ENCODE assay signal across 15 cellular contexts in the genomic region with DNA sequence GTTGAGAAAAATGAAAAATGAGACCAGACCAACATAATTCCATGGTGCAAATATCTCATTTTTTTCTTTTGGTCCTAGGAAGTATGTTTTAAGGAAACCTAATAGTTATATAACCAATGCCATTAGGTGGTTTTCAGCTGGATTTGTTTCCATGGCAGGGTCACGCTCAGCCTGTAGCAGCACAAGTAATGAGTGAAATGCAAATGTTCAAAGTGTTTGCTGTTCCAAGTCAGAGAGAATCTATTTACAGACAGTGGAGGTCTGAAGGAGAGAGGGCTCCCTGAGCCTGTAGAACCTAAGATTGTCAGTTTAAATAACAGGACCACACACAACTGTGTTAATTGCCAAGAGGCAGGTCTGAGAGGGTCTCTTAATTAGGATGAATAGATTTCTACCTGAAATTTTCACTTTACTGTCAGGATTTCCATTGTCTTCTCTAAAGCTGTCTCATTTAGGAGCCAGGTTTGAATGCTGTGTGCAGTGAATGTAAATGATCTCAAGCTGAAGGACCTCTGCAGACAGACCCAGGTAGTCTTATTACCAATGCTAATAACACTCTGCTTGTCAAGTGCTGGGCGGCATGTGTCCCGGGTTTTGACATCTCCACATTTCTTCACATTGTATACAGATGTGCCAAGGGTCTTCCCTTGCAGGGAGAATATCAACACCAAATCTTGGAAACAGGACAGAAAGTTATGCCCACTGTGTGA.
"Had no signal": no experiment of that assay in that cellular context is flagged by ENCODE, and none has a peak within 500 bp of the region (broad histone marks: within the 10 kb centered on the region; RNA-seq: fewer than 3 reads in every experiment).

No MANE protein-coding gene starts in this region.

- H3K4me1 ChIP-seq: body of pancreas, colonic mucosa, transverse colon had no signal

- H3K9me3 Mint-ChIP-seq: activated naive CD8-positive, alpha-beta T cell treated with anti-CD3 and anti-CD28 coated beads for 36 hours; activated T-helper 1 cell treated with anti-CD3 and anti-CD28 coated beads, Interleukin-12 subunit alpha, Interleukin-12 subunit beta, Interleukin-2, Interleukin-4 antibody, amounts not matched to agents 30 ng/mL and 10 ng/mL and 1 ng/mL, durations not matched to agents 14 hours and 24 hours and 36 hours; stimulated activated naive B cell treated with anti-CD40 and anti-IgM and Interleukin-4, amounts not matched to agents 10 μg/mL and 1 μg/mL and 100 μg/mL, for 72 hours had no signal

- H3K4me3 ChIP-seq: body of pancreas, colonic mucosa, skin epidermis, transverse colon had no signal

- ATAC-seq: body of pancreas; right cardiac atrium; stimulated activated naive B cell treated with anti-CD40 and anti-IgM and Interleukin-4, amounts not matched to agents 10 μg/mL and 1 μg/mL and 100 μg/mL, for 72 hours had no signal

- H3K9me3 ChIP-seq: body of pancreas, colonic mucosa, transverse colon had no signal

- H3K27me3 ChIP-seq: body of pancreas, colonic mucosa, transverse colon had no signal

- H3K36me3 Mint-ChIP-seq: activated naive CD8-positive, alpha-beta T cell treated with anti-CD3 and anti-CD28 coated beads for 36 hours; stimulated activated naive B cell treated with anti-CD40 and anti-IgM and Interleukin-4, amounts not matched to agents 10 μg/mL and 1 μg/mL and 100 μg/mL, for 72 hours had no signal

- H3K4me3 Mint-ChIP-seq: activated naive CD8-positive, alpha-beta T cell treated with anti-CD3 and anti-CD28 coated beads for 36 hours; activated T-helper 1 cell treated with anti-CD3 and anti-CD28 coated beads, Interleukin-12 subunit alpha, Interleukin-12 subunit beta, Interleukin-2, Interleukin-4 antibody, amounts not matched to agents 30 ng/mL and 10 ng/mL and 1 ng/mL, durations not matched to agents 14 hours and 24 hours and 36 hours; stimulated activated naive B cell treated with anti-CD40 and anti-IgM and Interleukin-4, amounts not matched to agents 10 μg/mL and 1 μg/mL and 100 μg/mL, for 72 hours had no signal

- H3K4me1 Mint-ChIP-seq: activated naive CD8-positive, alpha-beta T cell treated with anti-CD3 and anti-CD28 coated beads for 36 hours; stimulated activated naive B cell treated with anti-CD40 and anti-IgM and Interleukin-4, amounts not matched to agents 10 μg/mL and 1 μg/mL and 100 μg/mL, for 72 hours had no signal

- DNase-seq: activated CD4-positive, alpha-beta T cell treated with anti-CD3 and anti-CD28 coated beads, Interleukin-2, amount 50 U/mL, for 1 hour; activated CD4-positive, CD25-positive, alpha-beta regulatory T cell; activated naive CD8-positive, alpha-beta T cell treated with anti-CD3 and anti-CD28 coated beads for 36 hours; colonic mucosa; foreskin fibroblast; glutamatergic neuron; right cardiac atrium; stimulated activated CD4-positive, alpha-beta T cell treated with anti-CD3 and anti-CD28 coated beads, Interleukin-15, amount 100 ng/mL, for 24 hours; stimulated activated CD4-positive, alpha-beta T cell treated with anti-CD3 and anti-CD28 coated beads, Interleukin-4, amount 100 ng/mL, for 1 hour; stimulated activated naive B cell treated with anti-CD40 and anti-IgM and Interleukin-4, amounts not matched to agents 10 μg/mL and 1 μg/mL and 100 μg/mL, for 72 hours; T-helper 2 cell; transverse colon had no signal

- H3K36me3 ChIP-seq: colonic mucosa, transverse colon had no signal

- H3K27ac Mint-ChIP-seq: activated naive CD8-positive, alpha-beta T cell treated with anti-CD3 and anti-CD28 coated beads for 36 hours; activated T-helper 1 cell treated with anti-CD3 and anti-CD28 coated beads, Interleukin-12 subunit alpha, Interleukin-12 subunit beta, Interleukin-2, Interleukin-4 antibody, amounts not matched to agents 30 ng/mL and 10 ng/mL and 1 ng/mL, durations not matched to agents 14 hours and 24 hours and 36 hours; stimulated activated naive B cell treated with anti-CD40 and anti-IgM and Interleukin-4, amounts not matched to agents 10 μg/mL and 1 μg/mL and 100 μg/mL, for 72 hours had no signal

- H3K27me3 Mint-ChIP-seq: stimulated activated naive B cell treated with anti-CD40 and anti-IgM and Interleukin-4, amounts not matched to agents 10 μg/mL and 1 μg/mL and 100 μg/mL, for 72 hours had no signal

- H3K27ac ChIP-seq: body of pancreas, colonic mucosa, skin epidermis, transverse colon had no signal
